Comparison of ENCODE assay signal across 23 cellular contexts in genomic region chr3:33829720-33830119, GRCh38.
"Had no signal": no experiment of that assay in that cellular context is flagged by ENCODE, and none has a peak within 500 bp of the region (broad histone marks: within the 10 kb centered on the region; RNA-seq: fewer than 3 reads in every experiment).

No MANE protein-coding gene starts in this region.

- H3K27me3 Mint-ChIP-seq: activated naive CD4-positive, alpha-beta T cell treated with anti-CD3 and anti-CD28 coated beads, Interleukin-2, amount 10 ng/mL, durations not matched to agents 7 days and 5 days; stimulated activated naive CD8-positive, alpha-beta T cell treated with anti-CD3 and anti-CD28 coated beads, Interleukin-15, amount 100 ng/mL, for 72 hours; T-helper 17 cell had no signal

- H3K27me3 ChIP-seq: body of pancreas, esophagus squamous epithelium, left lung, neutrophil, right lobe of liver, upper lobe of left lung, vagina had no signal

- H3K27ac ChIP-seq: body of pancreas, esophagus squamous epithelium, left lung, lower lobe of right lung, neutrophil, right lobe of liver, upper lobe of left lung, vagina had no signal

- DNase-seq: activated CD4-positive, alpha-beta T cell treated with anti-CD3 and anti-CD28 coated beads, Interleukin-2, amount 50 U/mL, for 4 hours; activated gamma-delta T cell; activated naive CD4-positive, alpha-beta T cell treated with anti-CD3 and anti-CD28 coated beads, Interleukin-2, amount 10 ng/mL, durations not matched to agents 7 days and 5 days; activated T-cell treated with anti-CD3 and anti-CD28 coated beads for 4 hours; anterior cingulate cortex; body of pancreas; dermis blood vessel endothelial cell; effector CD8-positive, alpha-beta T cell; esophagus squamous epithelium; left lung; lower lobe of right lung; mesendoderm; mucosa of descending colon; right lobe of liver; stimulated activated CD4-positive, alpha-beta T cell treated with anti-CD3 and anti-CD28 coated beads, Interleukin-4, amount 100 ng/mL, for 1 hour; stimulated activated naive CD8-positive, alpha-beta T cell treated with anti-CD3 and anti-CD28 coated beads, Interleukin-15, amount 100 ng/mL, for 72 hours; substantia nigra; T-helper 17 cell; upper lobe of left lung had no signal

- H3K9me3 Mint-ChIP-seq: activated naive CD4-positive, alpha-beta T cell treated with anti-CD3 and anti-CD28 coated beads, Interleukin-2, amount 10 ng/mL, durations not matched to agents 7 days and 5 days; activated T-helper 1 cell treated with anti-CD3 and anti-CD28 coated beads, Interleukin-12 subunit alpha, Interleukin-12 subunit beta, Interleukin-2, Interleukin-4 antibody, amounts not matched to agents 30 ng/mL and 10 ng/mL and 1 ng/mL, durations not matched to agents 14 hours and 24 hours and 36 hours; nephron; stimulated activated naive CD8-positive, alpha-beta T cell treated with anti-CD3 and anti-CD28 coated beads, Interleukin-15, amount 100 ng/mL, for 72 hours had no signal

- H3K4me1 Mint-ChIP-seq: nephron had no signal

- H3K4me3 ChIP-seq: body of pancreas, esophagus squamous epithelium, left lung, lower lobe of right lung, mucosa of descending colon, right lobe of liver, upper lobe of left lung, vagina had no signal

- H3K27ac Mint-ChIP-seq: activated naive CD4-positive, alpha-beta T cell treated with anti-CD3 and anti-CD28 coated beads, Interleukin-2, amount 10 ng/mL, durations not matched to agents 7 days and 5 days; activated T-helper 1 cell treated with anti-CD3 and anti-CD28 coated beads, Interleukin-12 subunit alpha, Interleukin-12 subunit beta, Interleukin-2, Interleukin-4 antibody, amounts not matched to agents 30 ng/mL and 10 ng/mL and 1 ng/mL, durations not matched to agents 14 hours and 24 hours and 36 hours; nephron; T-helper 17 cell had no signal

- H3K4me3 Mint-ChIP-seq: activated naive CD4-positive, alpha-beta T cell treated with anti-CD3 and anti-CD28 coated beads, Interleukin-2, amount 10 ng/mL, durations not matched to agents 7 days and 5 days; activated T-helper 1 cell treated with anti-CD3 and anti-CD28 coated beads, Interleukin-12 subunit alpha, Interleukin-12 subunit beta, Interleukin-2, Interleukin-4 antibody, amounts not matched to agents 30 ng/mL and 10 ng/mL and 1 ng/mL, durations not matched to agents 14 hours and 24 hours and 36 hours; nephron; stimulated activated naive CD8-positive, alpha-beta T cell treated with anti-CD3 and anti-CD28 coated beads, Interleukin-15, amount 100 ng/mL, for 72 hours; T-helper 17 cell had no signal

- H3K4me1 ChIP-seq: body of pancreas, lower lobe of right lung, right lobe of liver, vagina had no signal

- ATAC-seq: body of pancreas; left lung; lower lobe of right lung; mucosa of descending colon; right lobe of liver; stimulated activated naive CD8-positive, alpha-beta T cell treated with anti-CD3 and anti-CD28 coated beads, Interleukin-15, amount 100 ng/mL, for 72 hours; T-helper 17 cell had no signal

- H3K9me3 ChIP-seq: body of pancreas, esophagus squamous epithelium, left lung, lower lobe of right lung, mucosa of descending colon, neutrophil, right lobe of liver, upper lobe of left lung, vagina had no signal
